ENCODE assay signal across 20 cellular contexts in the genomic region with DNA sequence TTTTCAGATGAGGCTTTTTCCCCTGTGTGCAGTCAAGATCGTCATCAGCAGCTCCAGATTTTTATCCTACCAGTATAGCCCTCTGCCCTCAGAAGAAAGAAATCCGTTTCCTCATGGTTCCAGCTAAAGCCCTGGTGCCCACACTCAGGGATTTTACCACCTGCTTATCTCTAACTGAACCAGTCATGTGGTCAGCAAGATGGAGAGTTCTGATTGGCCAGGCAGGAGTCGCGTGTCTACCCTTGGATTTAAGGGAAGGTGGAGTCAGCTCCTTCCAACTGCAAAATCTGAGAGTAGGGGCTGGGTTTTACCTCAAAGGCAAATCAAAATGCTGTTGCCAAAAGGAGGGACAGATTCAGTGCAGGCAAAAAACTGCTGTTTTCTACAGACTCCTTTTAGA.
A peak's percentile ranks its signal among the peaks of the same experiment; 100 is the strongest.
DNase-seq lines count a peak whose midpoint lies in the region; FAIRE-seq and TF ChIP-seq lines count a peak whose summit lies in the region.
"Had no signal": no experiment of that assay in that cellular context is flagged by ENCODE, and none has a peak within 500 bp of the region (broad histone marks: within the 10 kb centered on the region; RNA-seq: fewer than 3 reads in every experiment).

No MANE protein-coding gene starts in this region.

- H3K4me3 ChIP-seq in Jurkat, Clone E6-1 (ENCODE audit: low read length) = no peak overlapping the region
- H3K4me3 ChIP-seq in H1 (ENCODE audit: extremely low read depth in 1 of 4, insufficient read depth in 2 of 4, low read depth in 3 of 4, low read length in 4 of 4) = no peak overlapping the region

- H3K27ac ChIP-seq in H1 (ENCODE audit: low read depth, low read length) = no peak overlapping the region

- no peak overlapping the region for H2AK5ac ChIP-seq in H1 (ENCODE audit: low read depth, low read length)

- no peak for TF ChIP-seq POLR2A in H1 (IDR thresholded peaks at IDR 0.05; ENCODE audit: control extremely low read depth in 1 of 2, low read depth in 2 of 2, low read length in 2 of 2)

- H3K36me3 ChIP-seq in H1 (ENCODE audit: control insufficient read depth in 2 of 4, insufficient read depth in 4 of 4, low read length in 3 of 4) = no peaks in the 10 kb centered on the region

- no peak for TF ChIP-seq RAD21 in H1 (IDR thresholded peaks at IDR 0.05 in 1 of 2, conservative IDR thresholded peaks at IDR 0.05 in 1 of 2; ENCODE audit: low read depth in 2 of 2, low read length in 2 of 2)

- no peak overlapping the region for H4K5ac ChIP-seq in H1 (ENCODE audit: insufficient read length, low read depth, low read length)

- no peak overlapping the region for H3K56ac ChIP-seq in H1 (replicated peaks; ENCODE audit: insufficient read length, low read depth, low read length)

- no peak overlapping the region for H2BK12ac ChIP-seq in H1 (ENCODE audit: low read depth, low read length)

- no peak overlapping the region for H3K14ac ChIP-seq in H1 (ENCODE audit: insufficient read length)

- H3K23me2 ChIP-seq in H1 (ENCODE audit: low read depth, low read length) = no peaks in the 10 kb centered on the region

- CTCF ChIA-PET in H1 (lab: Charles Lee; ENCODE audit: partially characterized antibody) = interaction anchor here (0.9 to 3.3 kb wide), 5 partner anchors 10 to 359 kb away, joined by 3 to 13 read pairs (median 3); no protein-coding TSS in a partner anchor

- H4K20me1 ChIP-seq in H1 (replicated peaks in 1 of 2; ENCODE audit: control insufficient read depth in 1 of 2, insufficient read depth in 2 of 2, low read length in 2 of 2) = no peaks in the 10 kb centered on the region

- no peak overlapping the region for H2BK120ac ChIP-seq in H1 (replicated peaks; ENCODE audit: low read depth, low read length)

- no peak for FAIRE-seq in H1 (lab: Jason Lieb, UNC)
- FAIRE-seq: D721Med, GM12892, HepG2, HTR-8/SVneo had no signal

- no peak for TF ChIP-seq EP300 in H1 (IDR thresholded peaks at IDR 0.05; ENCODE audit: borderline replicate concordance in 1 of 2, low read depth in 2 of 2, low read length in 2 of 2)

- H3K9me3 ChIP-seq in H1 (ENCODE audit: insufficient read depth in 2 of 2, low read depth in 1 of 2, low read length in 1 of 2) = peaks cover 0 to 1% of the 10 kb centered on the region in 2 experiments; a peak in 2 of 4 replicates

- no peak overlapping the region for H2BK15ac ChIP-seq in H1 (ENCODE audit: low read length)

- DNase-seq in Jurkat, Clone E6-1 (ENCODE audit: low read depth, low spot score) = peak; percentile 35
- peak; percentile 29 for DNase-seq in SK-N-DZ (ENCODE audit: low spot score)
- DNase-seq in H1 (ENCODE audit: low read depth in 1 of 2, low spot score in 2 of 2) = no peak
- DNase-seq in NCI-H1694 (lab: John Stamatoyannopoulos, UW) = no peak
- DNase-seq in SHP77 (lab: John Stamatoyannopoulos, UW) = no peak
- DNase-seq in mesenteric fat pad (ENCODE audit: low spot score) = no peak
- no peak for DNase-seq in GOT3 (lab: John Stamatoyannopoulos, UW)
- DNase-seq: ACHN; C1 segment of cervical spinal cord; CD4-positive, alpha-beta memory T cell; COR-L47; DMS153; DMS79 treated with DMSO at 0.1 percent for 48 hours; GDM1; H7; Kasumi-1 had no signal

- no peaks in the 10 kb centered on the region for H3K79me2 ChIP-seq in H1 (ENCODE audit: control insufficient read depth in 1 of 2, insufficient read depth in 2 of 2, low read length in 2 of 2)

- peaks cover 0 to 9% (median 0%) of the 10 kb centered on the region in 4 experiments; a peak in 1 of 7 replicates for H3K4me1 ChIP-seq in H1 (replicated peaks in 1 of 4; ENCODE audit: control insufficient read depth in 3 of 4, insufficient read depth in 4 of 4, low read length in 3 of 4)

- H4K91ac ChIP-seq in H1 (replicated peaks; ENCODE audit: insufficient read length, low read length) = no peak overlapping the region

- no peak overlapping the region for H3K23ac ChIP-seq in H1 (ENCODE audit: insufficient read length)

- no peak overlapping the region for H4K8ac ChIP-seq in H1 (ENCODE audit: extremely low read depth, insufficient read depth, low read length)

- no peak overlapping the region for H3K4me2 ChIP-seq in H1 (ENCODE audit: insufficient read depth in 1 of 2, low read depth in 2 of 2, low read length in 2 of 2)

- H3K18ac ChIP-seq in H1 (ENCODE audit: extremely low read depth, low read length) = no peak overlapping the region

- H3K4ac ChIP-seq in H1 (replicated peaks; ENCODE audit: insufficient read length, low read depth, low read length) = no peak overlapping the region

- H2BK20ac ChIP-seq in H1 (ENCODE audit: low read length) = no peak overlapping the region

- no peak overlapping the region for H2BK5ac ChIP-seq in H1 (ENCODE audit: low read depth, low read length)

- POLR2A ChIA-PET in H1 (lab: Charles Lee; ENCODE audit: partially characterized antibody) = interaction anchor here (1.5 kb wide), 1 partner anchor 20 kb away, joined by 4 read pairs; no protein-coding TSS in a partner anchor

- H3K9ac ChIP-seq in H1 (replicated peaks in 1 of 4; ENCODE audit: extremely low read depth in 1 of 4, low read depth in 3 of 4, low read length in 3 of 4) = no peak overlapping the region

- no peaks in the 10 kb centered on the region for H3K27me3 ChIP-seq in H1 (replicated peaks in 1 of 4; ENCODE audit: control insufficient read depth in 3 of 4, extremely low read depth in 1 of 4, insufficient read depth in 3 of 4, low read length in 3 of 4)

- TF ChIP-seq CTCF in H1 (IDR thresholded peaks at IDR 0.05; ENCODE audit: control extremely low read depth in 1 of 3, insufficient read depth in 1 of 3, low read depth in 1 of 3, low read length in 3 of 3) = no peak

- no peaks in the 10 kb centered on the region for H3K79me1 ChIP-seq in H1 (ENCODE audit: low read depth, low read length)

- H2AFZ ChIP-seq in H1 (ENCODE audit: low read length) = no peak overlapping the region

- 95% methylated on average over 4 of the region's 4 CpGs; no CpG with 5 or more reads in 1 of the 2 experiments for WGBS in H1 (ENCODE audit: extremely low coverage in 1 of 2, insufficient coverage in 1 of 2, insufficient read length in 1 of 2, insufficient replicate concordance in 2 of 2, low coverage in 1 of 2, low lambda C conversion rate in 2 of 2, missing lambda C conversion rate in 1 of 2), 2 experiments

TF ChIP-seq in H1, 55 proteins besides CTCF, POLR2A, EP300 and RAD21:
- no peak for TF ChIP-seq SUZ12 (IDR thresholded peaks at IDR 0.05; ENCODE audit: low read length)
- no peak for TF ChIP-seq TBP (IDR thresholded peaks at IDR 0.05; ENCODE audit: low read depth, low read length)
- TF ChIP-seq, protein P1, sequence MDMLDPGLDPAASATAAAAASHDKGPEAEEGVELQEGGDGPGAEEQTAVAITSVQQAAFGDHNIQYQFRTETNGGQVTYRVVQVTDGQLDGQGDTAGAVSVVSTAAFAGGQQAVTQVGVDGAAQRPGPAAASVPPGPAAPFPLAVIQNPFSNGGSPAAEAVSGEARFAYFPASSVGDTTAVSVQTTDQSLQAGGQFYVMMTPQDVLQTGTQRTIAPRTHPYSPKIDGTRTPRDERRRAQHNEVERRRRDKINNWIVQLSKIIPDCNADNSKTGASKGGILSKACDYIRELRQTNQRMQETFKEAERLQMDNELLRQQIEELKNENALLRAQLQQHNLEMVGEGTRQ (IDR thresholded peaks at IDR 0.05; ENCODE audit: low read length) = 0 out of 2 replicates have a peak, but pooled peaks have one; percentile 19
- TF ChIP-seq, protein P2, sequence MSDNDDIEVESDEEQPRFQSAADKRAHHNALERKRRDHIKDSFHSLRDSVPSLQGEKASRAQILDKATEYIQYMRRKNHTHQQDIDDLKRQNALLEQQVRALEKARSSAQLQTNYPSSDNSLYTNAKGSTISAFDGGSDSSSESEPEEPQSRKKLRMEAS (IDR thresholded peaks at IDR 0.05) = peak; percentile 60
- TF ChIP-seq JUN (IDR thresholded peaks at IDR 0.05; ENCODE audit: low read depth, low read length) = no peak

Comparison
In these comparisons a context has a peak if more than half of its experiments do, and no peak if none do; other contexts are left out.
1. DNase-seq: peak in Jurkat, Clone E6-1 (single experiment) and SK-N-DZ (single experiment); none in H1 (0 of 2), NCI-H1694 (single experiment), SHP77 (0 of 2), mesenteric fat pad (single experiment) and GOT3 (single experiment).